12 cellular contexts compared by ENCODE assay signal in genomic region chr7:78558571-78558970, GRCh38.
"Had no signal": no experiment of that assay in that cellular context is flagged by ENCODE, and none has a peak within 500 bp of the region (broad histone marks: within the 10 kb centered on the region; RNA-seq: fewer than 3 reads in every experiment).

No MANE protein-coding gene starts in this region.

- ATAC-seq: activated CD8-positive, alpha-beta memory T cell treated with anti-CD3 and anti-CD28 coated beads, Interleukin-2, amount 10 ng/mL, durations not matched to agents 7 days and 5 days; natural killer cell treated with Interleukin-12 subunit alpha and Interleukin-12 subunit beta and Interleukin-15 and Interleukin-18, amount 100 ng/mL, for 72 hours had no signal

- DNase-seq: activated B cell treated with CpG ODN at 0.5 μM for 24 hours; activated CD4-positive, alpha-beta memory T cell treated with anti-CD3 and anti-CD28 coated beads, Interleukin-2, amount 10 ng/mL, durations not matched to agents 7 days and 5 days; activated CD4-positive, alpha-beta T cell treated with anti-CD3 and anti-CD28 coated beads for 4 hours; activated CD8-positive, alpha-beta memory T cell treated with anti-CD3 and anti-CD28 coated beads, Interleukin-2, amount 10 ng/mL, durations not matched to agents 7 days and 5 days; foreskin fibroblast; kidney glomerular epithelial cell; stimulated activated CD4-positive, alpha-beta T cell treated with anti-CD3 and anti-CD28 coated beads, Interleukin-12 subunit alpha, Interleukin-12 subunit beta, amount 100 ng/mL, for 4 hours; stimulated activated CD4-positive, alpha-beta T cell treated with anti-CD3 and anti-CD28 coated beads, Interleukin-1b, Interleukin-23, amount 100 ng/mL, for 48 hours; stimulated activated CD8-positive, alpha-beta memory T cell treated with anti-CD3 and anti-CD28 coated beads, Interleukin-4, amount 100 ng/mL, for 48 hours; stimulated activated naive CD4-positive, alpha-beta T cell; transverse colon had no signal
